7 cellular contexts compared by ENCODE assay signal in the genomic region with DNA sequence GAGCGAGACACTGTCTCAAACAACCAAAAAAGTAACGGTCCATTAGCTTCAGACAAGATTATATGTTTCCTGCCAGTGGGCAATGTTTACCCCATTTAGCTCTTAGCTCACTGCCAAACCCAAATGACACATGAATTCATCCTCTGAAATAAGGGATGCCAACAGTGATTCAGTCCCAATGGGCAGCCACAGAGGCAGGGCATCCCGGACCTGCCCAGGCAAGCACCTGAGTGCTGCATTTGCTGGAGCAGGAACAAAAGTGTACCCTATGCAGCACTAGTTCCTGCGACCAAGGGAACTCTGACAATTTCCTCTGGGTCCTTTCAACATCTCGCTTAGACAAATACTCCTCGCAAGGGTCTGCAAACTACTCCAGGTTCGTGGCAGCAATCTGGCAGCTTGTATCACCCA. TPM values are rescaled to one million over a fixed set of nuclear protein-coding genes. Genes with fewer than 3 reads are reported as not detected.
DNase-seq lines count a peak whose midpoint lies in the region; ATAC-seq and TF ChIP-seq lines count a peak whose summit lies in the region.

No MANE protein-coding gene starts in this region.

- intact Hi-C loops in sciatic nerve (cut with DNase I): no loop called here

- H2BK120ac ChIP-seq in H9 (ENCODE audit: low read depth, low read length, poor library complexity, severe bottlenecking): no peak overlapping the region

- H3K4me1 ChIP-seq in H9 (ENCODE audit: insufficient read depth, low read length): no peaks in the 10 kb centered on the region; the same call in 1 of the 2 replicates

- no peak overlapping the region for H3K4ac ChIP-seq in H9 (ENCODE audit: low read depth, low read length)

- H2BK5ac ChIP-seq in H9 (ENCODE audit: insufficient read length, low read length): no peak overlapping the region

- peak overlapping the region in 2 of 3 experiments; percentile 92 to 94; a peak in 4 of 7 replicates for H3K27ac Mint-ChIP-seq in H9

- TF ChIP-seq CTCF in H9 (conservative IDR thresholded peaks at IDR 0.05) (no peak), fibroblast of mammary gland (conservative IDR thresholded peaks at IDR 0.05; ENCODE audit: control insufficient read depth, insufficient read depth, low read depth, low read length) (no peak)

- H3K9me3 ChIP-seq in H9 (ENCODE audit: control insufficient read depth, low read depth, low read length): no peaks in the 10 kb centered on the region

- H3K27me3 Mint-ChIP-seq in H9 (ENCODE audit: low read depth): no peaks in the 10 kb centered on the region

- H2AK5ac ChIP-seq in H9 (ENCODE audit: insufficient read length, low read length): no peak overlapping the region

- no peak overlapping the region for H2BK15ac ChIP-seq in H9 (ENCODE audit: low read depth, low read length)

- ATAC-seq in SK-N-SH treated with all-trans-retinoic acid at 6 μM for 48 hours (peak; percentile 41), HG02610 (IDR thresholded peaks at IDR 0.05; ENCODE audit: unreplicated experiment) (no peak), sciatic nerve (no peak)

- no peak overlapping the region for H3T11ph ChIP-seq in H9 (ENCODE audit: low read length)

- H3K9ac ChIP-seq in H9 (ENCODE audit: extremely low read depth, insufficient read length, low read length): no peak overlapping the region

- DNase-seq in H9: no peak
- DNase-seq in fibroblast of mammary gland (ENCODE audit: low read depth): peak; percentile 41
- no peak for DNase-seq in sciatic nerve (ENCODE audit: low spot score)
- DNase-seq in T1000 (lab: John Stamatoyannopoulos, UW): no peak

- H4K8ac ChIP-seq in H9 (replicated peaks; ENCODE audit: insufficient read length, low read depth, low read length): no peak overlapping the region

- H3K4me1 Mint-ChIP-seq in H9: peaks cover 30 to 34% of the 10 kb centered on the region in 2 experiments

- H3K23ac ChIP-seq in H9 (ENCODE audit: insufficient read length, low read depth, low read length): no peak overlapping the region

- no CpG with 5 or more reads among the region's 7 CpGs for WGBS in H9 (ENCODE audit: extremely low coverage, insufficient read length, low lambda C conversion rate)

- H4K91ac ChIP-seq in H9 (ENCODE audit: insufficient read length, low read depth, low read length): no peak overlapping the region

- no peak overlapping the region for H2BK12ac ChIP-seq in H9 (ENCODE audit: insufficient read length, low read depth, low read length)

- H3K56ac ChIP-seq in H9 (ENCODE audit: insufficient read length, low read depth, low read length): no peak overlapping the region

- no peak overlapping the region for H2BK20ac ChIP-seq in H9 (ENCODE audit: low read depth, low read length, poor library complexity, severe bottlenecking)

- H3K4me3 ChIP-seq in fibroblast of mammary gland (ENCODE audit: control insufficient read depth, low read depth, low read length) (no peak overlapping the region), skin epidermis (no peak overlapping the region)

- no peak overlapping the region for H3K4me2 ChIP-seq in H9 (ENCODE audit: insufficient read depth, insufficient read length, low read length)

- H3K18ac ChIP-seq in H9 (ENCODE audit: insufficient read length, low read depth, low read length): no peak overlapping the region

- peaks cover 5% of the 10 kb centered on the region for H3K79me1 ChIP-seq in H9 (ENCODE audit: insufficient read depth, low read depth, low read length, poor library complexity, severe bottlenecking)

- H4K5ac ChIP-seq in H9 (ENCODE audit: insufficient read length, low read depth, low read length): no peak overlapping the region

- no peak overlapping the region for H2AFZ ChIP-seq in H9 (ENCODE audit: low read length)

- H3K14ac ChIP-seq in H9 (ENCODE audit: insufficient read depth, low read length): no peak overlapping the region

- no peaks in the 10 kb centered on the region for H4K20me1 ChIP-seq in H9 (ENCODE audit: control insufficient read depth, insufficient read depth, insufficient read length)

- peaks cover 42 to 80% (median 78%) of the 10 kb centered on the region in 3 experiments for H3K36me3 Mint-ChIP-seq in H9 (ENCODE audit: insufficient read depth in 1 of 3, low read depth in 3 of 3)

- H3K27me3 ChIP-seq in H9 (ENCODE audit: insufficient read depth, low read length): no peaks in the 10 kb centered on the region

- H3K23me2 ChIP-seq in H9 (ENCODE audit: insufficient read length, low read depth, low read length, poor library complexity, severe bottlenecking): no peaks in the 10 kb centered on the region

- no peaks in the 10 kb centered on the region for H3K9me3 Mint-ChIP-seq in H9

- H3K27ac ChIP-seq in H9 (ENCODE audit: insufficient read length, low read depth, low read length): no peak overlapping the region
- peak overlapping the region in 11 of 21 experiments; percentile 11 to 65 (median 39) for H3K27ac ChIP-seq in skin epidermis

- peak overlapping the region in 1 of 2 experiments; percentile 15; a peak in 2 of 5 replicates for H3K4me3 Mint-ChIP-seq in H9

- peaks cover 69% of the 10 kb centered on the region; the same call in 1 of the 2 replicates for H3K79me2 ChIP-seq in H9 (ENCODE audit: insufficient read depth, low read length)

TF ChIP-seq in SK-N-SH treated with all-trans-retinoic acid at 6 μM for 48 hours, 23 proteins besides CTCF, POLR2A, EP300 and RAD21:
- no peak for TF ChIP-seq ARNTL (CRISPR knock-in tag; IDR thresholded peaks at IDR 0.05; ENCODE audit: borderline replicate concordance, low read depth)
- TF ChIP-seq PPARA (CRISPR knock-in tag; IDR thresholded peaks at IDR 0.05; ENCODE audit: borderline replicate concordance): no peak
- TF ChIP-seq ZFP3 (CRISPR knock-in tag; IDR thresholded peaks at IDR 0.05): no peak
- TF ChIP-seq, protein P1, sequence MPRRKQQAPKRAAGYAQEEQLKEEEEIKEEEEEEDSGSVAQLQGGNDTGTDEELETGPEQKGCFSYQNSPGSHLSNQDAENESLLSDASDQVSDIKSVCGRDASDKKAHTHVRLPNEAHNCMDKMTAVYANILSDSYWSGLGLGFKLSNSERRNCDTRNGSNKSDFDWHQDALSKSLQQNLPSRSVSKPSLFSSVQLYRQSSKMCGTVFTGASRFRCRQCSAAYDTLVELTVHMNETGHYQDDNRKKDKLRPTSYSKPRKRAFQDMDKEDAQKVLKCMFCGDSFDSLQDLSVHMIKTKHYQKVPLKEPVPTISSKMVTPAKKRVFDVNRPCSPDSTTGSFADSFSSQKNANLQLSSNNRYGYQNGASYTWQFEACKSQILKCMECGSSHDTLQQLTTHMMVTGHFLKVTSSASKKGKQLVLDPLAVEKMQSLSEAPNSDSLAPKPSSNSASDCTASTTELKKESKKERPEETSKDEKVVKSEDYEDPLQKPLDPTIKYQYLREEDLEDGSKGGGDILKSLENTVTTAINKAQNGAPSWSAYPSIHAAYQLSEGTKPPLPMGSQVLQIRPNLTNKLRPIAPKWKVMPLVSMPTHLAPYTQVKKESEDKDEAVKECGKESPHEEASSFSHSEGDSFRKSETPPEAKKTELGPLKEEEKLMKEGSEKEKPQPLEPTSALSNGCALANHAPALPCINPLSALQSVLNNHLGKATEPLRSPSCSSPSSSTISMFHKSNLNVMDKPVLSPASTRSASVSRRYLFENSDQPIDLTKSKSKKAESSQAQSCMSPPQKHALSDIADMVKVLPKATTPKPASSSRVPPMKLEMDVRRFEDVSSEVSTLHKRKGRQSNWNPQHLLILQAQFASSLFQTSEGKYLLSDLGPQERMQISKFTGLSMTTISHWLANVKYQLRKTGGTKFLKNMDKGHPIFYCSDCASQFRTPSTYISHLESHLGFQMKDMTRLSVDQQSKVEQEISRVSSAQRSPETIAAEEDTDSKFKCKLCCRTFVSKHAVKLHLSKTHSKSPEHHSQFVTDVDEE (CRISPR knock-in tag; IDR thresholded peaks at IDR 0.05): no peak
- no peak for TF ChIP-seq ZNF565 (CRISPR knock-in tag; conservative IDR thresholded peaks at IDR 0.05; ENCODE audit: low read depth)
- TF ChIP-seq TCF4 (CRISPR knock-in tag; IDR thresholded peaks at IDR 0.05; ENCODE audit: borderline replicate concordance): no peak

RNA-seq across cellular contexts. Expression of a gene that starts 8.0 kb away (rescaled TPM):
- total RNA-seq in H9 (2021): 94.7 and 96.5 TPM in 2 replicates
- total RNA-seq in sciatic nerve: 104 TPM

RNA-seq across cellular contexts. Expression of a gene that starts 23.3 kb away (rescaled TPM):
- total RNA-seq in H9 (2021): 38.3 and 46.0 TPM in 2 replicates
- 29.3 TPM for total RNA-seq in sciatic nerve

RNA-seq across cellular contexts. Expression of a gene that starts 46.4 kb away (rescaled TPM):
- 23.5 and 23.9 TPM in 2 replicates for total RNA-seq in H9 (2021)
- 1.5 TPM for total RNA-seq in sciatic nerve
